ENCODE assay signal across 8 cellular contexts in genomic region chr18:76496200-76496890, GRCh38. TPM values are rescaled to one million over a fixed set of nuclear protein-coding genes. Genes with fewer than 3 reads are reported as not detected.
DNase-seq lines count a peak whose midpoint lies in the region; ATAC-seq and TF ChIP-seq lines count a peak whose summit lies in the region.

No MANE protein-coding gene starts in this region.

- peaks cover 24 to 37% of the 10 kb centered on the region in 2 donors for H3K4me1 Mint-ChIP-seq in natural killer cell

- H3K36me3 ChIP-seq in esophagus squamous epithelium: no peaks in the 10 kb centered on the region

- H3K27me3 Mint-ChIP-seq in natural killer cell (ENCODE audit: low read depth in 2 of 2): no peaks in the 10 kb centered on the region

- H3K27ac ChIP-seq in esophagus squamous epithelium: peak overlapping the region; percentile 80 to 97 (median 90)

- TF ChIP-seq POLR2A in esophagus squamous epithelium (IDR thresholded peaks at IDR 0.05): peak in 2 of 4 donors; percentile 17 to 18

- H3K9me3 Mint-ChIP-seq in natural killer cell: no peaks in the 10 kb centered on the region

- peak overlapping the region; percentile 86 to 96 for H3K27ac Mint-ChIP-seq in natural killer cell

- DNase-seq in DMS153 (lab: John Stamatoyannopoulos, UW): peak; percentile 34
- DNase-seq in NCI-H1092 treated with DMSO at 0.1 percent for 48 hours (lab: John Stamatoyannopoulos, UW): peak; percentile 76
- DNase-seq in activated CD4-positive, alpha-beta T cell treated with anti-CD3 and anti-CD28 coated beads, Interleukin-2, amount 50 U/mL, for 4 hours: peak; percentile 31
- DNase-seq in esophagus squamous epithelium (lab: John Stamatoyannopoulos, UW): no peak
- peak; percentile 60 for DNase-seq in natural killer cell
- DNase-seq in T1000 (lab: John Stamatoyannopoulos, UW): no peak

- H3K9me3 ChIP-seq in esophagus squamous epithelium: no peaks in the 10 kb centered on the region

- intact Hi-C loops in esophagus squamous epithelium (cut with DNase I): loop anchor here (10.0 kb wide), 1 partner anchor 68 kb away; no protein-coding TSS in a partner anchor
- intact Hi-C loops in natural killer cell (cut with micrococcal nuclease): no loop called here

- H3K4me1 ChIP-seq in esophagus squamous epithelium: peaks cover 0 to 38% (median 0%) of the 10 kb centered on the region in 3 donors

- no peak for TF ChIP-seq CTCF in esophagus squamous epithelium (IDR thresholded peaks at IDR 0.05)
- no peak for TF ChIP-seq CTCF in natural killer cell (IDR thresholded peaks at IDR 0.05)

- 16 to 27% methylated on average over 16 to 34 of the region's 47 CpGs for WGBS in esophagus squamous epithelium, 2 donors

- H3K27me3 ChIP-seq in esophagus squamous epithelium: peaks cover 0 to 7% (median 0%) of the 10 kb centered on the region in 4 donors

- H3K4me3 ChIP-seq in esophagus squamous epithelium: peak overlapping the region; percentile 60 to 89 (median 71)

- ATAC-seq in natural killer cell (peak; percentile 20 to 36 (median 25)), esophagus mucosa (no peak), GM19395 (IDR thresholded peaks at IDR 0.05; ENCODE audit: unreplicated experiment) (no peak)

- H3K4me3 Mint-ChIP-seq in natural killer cell: peak overlapping the region; percentile 98

- H3K36me3 Mint-ChIP-seq in natural killer cell: no peaks in the 10 kb centered on the region

RNA-seq across cellular contexts. Expression of gene ZNF516, which starts 1.3 kb away (rescaled TPM):
- total RNA-seq in esophagus squamous epithelium (10 to 100 TPM; 18.0 to 23.9 (median 19.2) TPM), natural killer cell (10 to 100 TPM; 49.1 to 60.0 (median 52.4) TPM), esophagus mucosa (19.3 TPM)

Comparison
In these comparisons a context has a peak if more than half of its experiments do, and no peak if none do; other contexts are left out.
1. DNase-seq: peak in DMS153 (single experiment), NCI-H1092 treated with DMSO at 0.1 percent for 48 hours (single experiment), activated CD4-positive, alpha-beta T cell treated with anti-CD3 and anti-CD28 coated beads, Interleukin-2, amount 50 U/mL, for 4 hours (2 of 2) and natural killer cell (single experiment); none in esophagus squamous epithelium (single experiment) and T1000 (single experiment).
2. ATAC-seq: peak in natural killer cell (3 of 3); none in esophagus mucosa (single experiment) and GM19395 (single experiment).